In genomic region chr11:126603486-126603885, GRCh38 we compare ENCODE assay signal across 23 cellular contexts.
"Had no signal": no experiment of that assay in that cellular context is flagged by ENCODE, and none has a peak within 500 bp of the region (broad histone marks: within the 10 kb centered on the region; RNA-seq: fewer than 3 reads in every experiment).

No MANE protein-coding gene starts in this region.

- H3K27ac Mint-ChIP-seq: activated CD8-positive, alpha-beta memory T cell treated with anti-CD3 and anti-CD28 coated beads, Interleukin-2, amount 10 ng/mL, durations not matched to agents 7 days and 5 days; activated CD8-positive, alpha-beta T cell treated with anti-CD3 and anti-CD28 coated beads, Interleukin-2, amount 10 ng/mL, durations not matched to agents 7 days and 5 days; activated naive CD4-positive, alpha-beta T cell treated with anti-CD3 and anti-CD28 coated beads, Interleukin-2, amount 50 U/mL, for 24 hours; activated naive CD8-positive, alpha-beta T cell treated with anti-CD3 and anti-CD28 coated beads, Interleukin-2, amount 50 U/mL, for 24 hours; activated T-helper 2 cell treated with anti-CD3 and anti-CD28 coated beads, Interferon-gamma antibody, Interleukin-2, Interleukin-4, amounts not matched to agents 10 μg/mL and 5 μg/mL and 100 μg/mL, durations not matched to agents 14 hours and 24 hours and 36 hours; mesothelial cell of epicardium; naive B cell; stimulated activated naive B cell treated with anti-CD40 and anti-IgM and Interleukin-4, amounts not matched to agents 10 μg/mL and 1 μg/mL and 100 μg/mL, for 72 hours had no signal

- H3K79me2 ChIP-seq: hepatocyte had no signal

- FAIRE-seq: endothelial cell of umbilical vein, pancreas had no signal

- H3K4me1 Mint-ChIP-seq: activated CD8-positive, alpha-beta memory T cell treated with anti-CD3 and anti-CD28 coated beads, Interleukin-2, amount 10 ng/mL, durations not matched to agents 7 days and 5 days; activated naive CD4-positive, alpha-beta T cell treated with anti-CD3 and anti-CD28 coated beads, Interleukin-2, amount 50 U/mL, for 24 hours had no signal

- H3K9me3 Mint-ChIP-seq: activated naive CD4-positive, alpha-beta T cell treated with anti-CD3 and anti-CD28 coated beads, Interleukin-2, amount 50 U/mL, for 24 hours; activated naive CD8-positive, alpha-beta T cell treated with anti-CD3 and anti-CD28 coated beads, Interleukin-2, amount 50 U/mL, for 24 hours; activated T-helper 2 cell treated with anti-CD3 and anti-CD28 coated beads, Interferon-gamma antibody, Interleukin-2, Interleukin-4, amounts not matched to agents 10 μg/mL and 5 μg/mL and 100 μg/mL, durations not matched to agents 14 hours and 24 hours and 36 hours; mesothelial cell of epicardium had no signal

- H2AFZ ChIP-seq: hepatocyte had no signal

- H3K4me2 ChIP-seq: hepatocyte, smooth muscle cell had no signal

- DNase-seq: activated CD4-positive, alpha-beta T cell treated with anti-CD3 and anti-CD28 coated beads for 1 hour; activated CD8-positive, alpha-beta memory T cell treated with anti-CD3 and anti-CD28 coated beads, Interleukin-2, amount 10 ng/mL, durations not matched to agents 7 days and 5 days; activated CD8-positive, alpha-beta T cell treated with anti-CD3 and anti-CD28 coated beads, Interleukin-2, amount 10 ng/mL, durations not matched to agents 7 days and 5 days; activated naive CD8-positive, alpha-beta T cell treated with anti-CD3 and anti-CD28 coated beads, Interleukin-2, amount 50 U/mL, for 24 hours; activated T-cell treated with anti-CD3 and anti-CD28 coated beads, Interleukin-2, amount 50 U/mL, for 48 hours; cortex of kidney; islet precursor cell; naive B cell; pancreas; psoas muscle; sigmoid colon; stimulated activated CD4-positive, alpha-beta T cell treated with anti-CD3 and anti-CD28 coated beads, Interleukin-1b, Interleukin-23, amount 100 ng/mL, for 48 hours; stimulated activated naive B cell treated with anti-CD40 and anti-IgM and Interleukin-4, amounts not matched to agents 10 μg/mL and 1 μg/mL and 100 μg/mL, for 72 hours; stomach; T1000; thyroid gland had no signal

- H3K36me3 ChIP-seq: gastroesophageal sphincter, pancreas, sigmoid colon, stomach, thyroid gland had no signal

- H3K9me3 ChIP-seq: pancreas, sigmoid colon, stomach, thyroid gland had no signal

- H3K27me3 ChIP-seq: pancreas, thyroid gland had no signal

- H3K4me3 ChIP-seq: gastroesophageal sphincter, hepatocyte, pancreas, psoas muscle, sigmoid colon, smooth muscle cell, stomach, thyroid gland had no signal

- ATAC-seq: activated CD8-positive, alpha-beta memory T cell treated with anti-CD3 and anti-CD28 coated beads, Interleukin-2, amount 10 ng/mL, durations not matched to agents 7 days and 5 days; activated CD8-positive, alpha-beta T cell treated with anti-CD3 and anti-CD28 coated beads, Interleukin-2, amount 10 ng/mL, durations not matched to agents 7 days and 5 days; activated naive CD8-positive, alpha-beta T cell treated with anti-CD3 and anti-CD28 coated beads, Interleukin-2, amount 50 U/mL, for 24 hours; gastroesophageal sphincter; pancreas; psoas muscle; stimulated activated naive B cell treated with anti-CD40 and anti-IgM and Interleukin-4, amounts not matched to agents 10 μg/mL and 1 μg/mL and 100 μg/mL, for 72 hours had no signal

- H3K4me1 ChIP-seq: gastroesophageal sphincter, pancreas, psoas muscle, sigmoid colon, thyroid gland had no signal

- H3K27ac ChIP-seq: gastroesophageal sphincter, hepatocyte, pancreas, psoas muscle, sigmoid colon, stomach, thyroid gland had no signal

- H3K4me3 Mint-ChIP-seq: activated CD8-positive, alpha-beta memory T cell treated with anti-CD3 and anti-CD28 coated beads, Interleukin-2, amount 10 ng/mL, durations not matched to agents 7 days and 5 days; activated CD8-positive, alpha-beta T cell treated with anti-CD3 and anti-CD28 coated beads, Interleukin-2, amount 10 ng/mL, durations not matched to agents 7 days and 5 days; activated naive CD4-positive, alpha-beta T cell treated with anti-CD3 and anti-CD28 coated beads, Interleukin-2, amount 50 U/mL, for 24 hours; activated naive CD8-positive, alpha-beta T cell treated with anti-CD3 and anti-CD28 coated beads, Interleukin-2, amount 50 U/mL, for 24 hours; mesothelial cell of epicardium; naive B cell; stimulated activated naive B cell treated with anti-CD40 and anti-IgM and Interleukin-4, amounts not matched to agents 10 μg/mL and 1 μg/mL and 100 μg/mL, for 72 hours had no signal

- H3K36me3 Mint-ChIP-seq: activated CD8-positive, alpha-beta memory T cell treated with anti-CD3 and anti-CD28 coated beads, Interleukin-2, amount 10 ng/mL, durations not matched to agents 7 days and 5 days; activated naive CD4-positive, alpha-beta T cell treated with anti-CD3 and anti-CD28 coated beads, Interleukin-2, amount 50 U/mL, for 24 hours; mesothelial cell of epicardium; naive B cell; stimulated activated naive B cell treated with anti-CD40 and anti-IgM and Interleukin-4, amounts not matched to agents 10 μg/mL and 1 μg/mL and 100 μg/mL, for 72 hours had no signal
